Comparison of ENCODE assay signal across 23 cellular contexts in genomic region chr14:31568671-31569070, GRCh38. TPM values are rescaled to one million over a fixed set of nuclear protein-coding genes. Genes with fewer than 3 reads are reported as not detected.
A peak's percentile ranks its signal among the peaks of the same experiment; 100 is the strongest.
DNase-seq lines count a peak whose midpoint lies in the region; ATAC-seq, FAIRE-seq and TF ChIP-seq lines count a peak whose summit lies in the region.
"Had no signal": no experiment of that assay in that cellular context is flagged by ENCODE, and none has a peak within 500 bp of the region (broad histone marks: within the 10 kb centered on the region; RNA-seq: fewer than 3 reads in every experiment).

No MANE protein-coding gene starts in this region.

- H4K91ac ChIP-seq in IMR-90 (ENCODE audit: insufficient read depth, low read depth, low read length), result no peak overlapping the region

- no peak overlapping the region for H4K5ac ChIP-seq in IMR-90 (ENCODE audit: low read depth, low read length)

- H3K27ac Mint-ChIP-seq in glutamatergic neuron (ENCODE audit: unreplicated experiment), result no peak overlapping the region
- H3K27ac Mint-ChIP-seq: activated CD8-positive, alpha-beta memory T cell treated with anti-CD3 and anti-CD28 coated beads, Interleukin-2, amount 10 ng/mL, durations not matched to agents 7 days and 5 days; B cell; effector memory CD8-positive, alpha-beta T cell; IgD-negative memory B cell; stimulated activated effector memory CD8-positive, alpha-beta T cell treated with anti-CD3 and anti-CD28 coated beads, Interleukin-12 subunit alpha, Interleukin-12 subunit beta, amount 100 ng/mL, for 72 hours had no signal

- no peaks in the 10 kb centered on the region for H3K9me3 ChIP-seq in IMR-90 (ENCODE audit: control insufficient read depth, insufficient read depth, low read length)
- H3K9me3 ChIP-seq in keratinocyte (ENCODE audit: control insufficient read depth, low read depth, low read length), result no peaks in the 10 kb centered on the region
- no peaks in the 10 kb centered on the region for H3K9me3 ChIP-seq in ascending aorta
- H3K9me3 ChIP-seq: body of pancreas, neutrophil, upper lobe of left lung had no signal

- peak overlapping the region; percentile 91 for H2BK5ac ChIP-seq in IMR-90 (ENCODE audit: low read depth, low read length, poor library complexity, severe bottlenecking)

- H3K18ac ChIP-seq in IMR-90 (ENCODE audit: low read depth, low read length), result no peak overlapping the region

- H3K9me1 ChIP-seq in IMR-90 (ENCODE audit: insufficient read depth, low read length) (no peaks in the 10 kb centered on the region), keratinocyte (ENCODE audit: control insufficient read depth, extremely low read depth, insufficient read depth, low read length) (no peaks in the 10 kb centered on the region)

- H3K79me1 ChIP-seq in IMR-90 (ENCODE audit: low read depth in 1 of 2, low read length in 2 of 2), result no peaks in the 10 kb centered on the region; a peak in 2 of 4 replicates

- ATAC-seq in IMR-90 (ENCODE audit: low read depth), result peak; percentile 55
- ATAC-seq: activated CD8-positive, alpha-beta memory T cell treated with anti-CD3 and anti-CD28 coated beads, Interleukin-2, amount 10 ng/mL, durations not matched to agents 7 days and 5 days; body of pancreas; effector memory CD8-positive, alpha-beta T cell; stimulated activated effector memory CD8-positive, alpha-beta T cell treated with anti-CD3 and anti-CD28 coated beads, Interleukin-12 subunit alpha, Interleukin-12 subunit beta, amount 100 ng/mL, for 72 hours had no signal

- peaks cover 30% of the 10 kb centered on the region for H3K4me1 ChIP-seq in ACC112 (ENCODE audit: control insufficient read depth, insufficient read depth, low read length, unreplicated experiment)
- H3K4me1 ChIP-seq in IMR-90 (ENCODE audit: control insufficient read depth, insufficient read depth, low read length), result peaks cover 9% of the 10 kb centered on the region
- H3K4me1 ChIP-seq in keratinocyte (ENCODE audit: control insufficient read depth, extremely low read depth, insufficient read depth, low read length), result peaks cover 19% of the 10 kb centered on the region
- no peaks in the 10 kb centered on the region for H3K4me1 ChIP-seq in ascending aorta
- H3K4me1 ChIP-seq: body of pancreas had no signal

- H2AK9ac ChIP-seq in IMR-90 (replicated peaks; ENCODE audit: low read depth, low read length, poor library complexity), result no peak overlapping the region

- no peak overlapping the region for H3K4me3 Mint-ChIP-seq in glutamatergic neuron (ENCODE audit: unreplicated experiment)
- H3K4me3 Mint-ChIP-seq: activated CD8-positive, alpha-beta memory T cell treated with anti-CD3 and anti-CD28 coated beads, Interleukin-2, amount 10 ng/mL, durations not matched to agents 7 days and 5 days; B cell; effector memory CD8-positive, alpha-beta T cell; IgD-negative memory B cell; stimulated activated effector memory CD8-positive, alpha-beta T cell treated with anti-CD3 and anti-CD28 coated beads, Interleukin-12 subunit alpha, Interleukin-12 subunit beta, amount 100 ng/mL, for 72 hours had no signal

- in situ Hi-C loops in IMR-90 (cut with MboI; ENCODE audit: low sequenced_read_pairs), result no loop called here
- in situ Hi-C loops in brain microvascular endothelial cell (cut with HindIII; ENCODE audit: low pct_ligation_motif_present, low sequenced_read_pairs), result no loop called here

- TF ChIP-seq CTCF in IMR-90 (conservative IDR thresholded peaks at IDR 0.05; ENCODE audit: low read depth, low read length) (no peak), brain microvascular endothelial cell (IDR thresholded peaks at IDR 0.05; ENCODE audit: low read depth, low read length, missing control alignments) (no peak), keratinocyte (optimal IDR thresholded peaks at IDR 0.05 in 1 of 3, IDR thresholded peaks at IDR 0.05 in 1 of 3, conservative IDR thresholded peaks at IDR 0.05 in 1 of 3; ENCODE audit: extremely low read depth in 1 of 3, insufficient read depth in 2 of 3, low read length in 3 of 3) (no peak), RWPE1 (conservative IDR thresholded peaks at IDR 0.05; ENCODE audit: low read depth) (no peak), ascending aorta (IDR thresholded peaks at IDR 0.05) (no peak), glutamatergic neuron (IDR thresholded peaks at IDR 0.05; ENCODE audit: partially characterized antibody, unreplicated experiment) (no peak)

- H3K27me3 ChIP-seq in ACC112 (ENCODE audit: insufficient read depth, low read length), result no peaks in the 10 kb centered on the region
- no peaks in the 10 kb centered on the region for H3K27me3 ChIP-seq in IMR-90 (ENCODE audit: control insufficient read depth, insufficient read depth, low read length)
- H3K27me3 ChIP-seq in brain microvascular endothelial cell (replicated peaks), result no peaks in the 10 kb centered on the region
- no peaks in the 10 kb centered on the region for H3K27me3 ChIP-seq in keratinocyte (ENCODE audit: control insufficient read depth, extremely low read depth, insufficient read depth, low read length)
- no peaks in the 10 kb centered on the region for H3K27me3 ChIP-seq in ascending aorta
- H3K27me3 ChIP-seq: body of pancreas, neutrophil, upper lobe of left lung had no signal

- no peaks in the 10 kb centered on the region for H3K27me3 Mint-ChIP-seq in glutamatergic neuron (ENCODE audit: unreplicated experiment)
- H3K27me3 Mint-ChIP-seq: activated CD8-positive, alpha-beta memory T cell treated with anti-CD3 and anti-CD28 coated beads, Interleukin-2, amount 10 ng/mL, durations not matched to agents 7 days and 5 days; B cell; effector memory CD8-positive, alpha-beta T cell; IgD-negative memory B cell had no signal

- H3K9ac ChIP-seq in IMR-90 (ENCODE audit: low read depth, low read length) (no peak overlapping the region), keratinocyte (ENCODE audit: control insufficient read depth, extremely low read depth, insufficient read depth, low read length) (no peak overlapping the region)

- no peak overlapping the region for H2AFZ ChIP-seq in ACC112 (ENCODE audit: low read length, unreplicated experiment)
- no peak overlapping the region for H2AFZ ChIP-seq in IMR-90 (replicated peaks; ENCODE audit: low read length, poor library complexity)
- H2AFZ ChIP-seq in keratinocyte (ENCODE audit: control insufficient read depth, low read length), result no peak overlapping the region
- H2AFZ ChIP-seq: PC-9 had no signal

- H3K4me3 ChIP-seq in ACC112 (ENCODE audit: low read depth, low read length) (peak overlapping the region; percentile 63), IMR-90 (ENCODE audit: insufficient read depth, low read depth, low read length) (no peak overlapping the region), brain microvascular endothelial cell (ENCODE audit: low read depth, low read length) (no peak overlapping the region), keratinocyte (ENCODE audit: control insufficient read depth in 2 of 3, extremely low read depth in 1 of 3, insufficient read depth in 2 of 3, low read depth in 1 of 3, low read length in 3 of 3) (no peak overlapping the region), ascending aorta (no peak overlapping the region)
- H3K4me3 ChIP-seq: body of pancreas, PC-9, upper lobe of left lung had no signal

- H4K20me1 ChIP-seq in IMR-90 (ENCODE audit: insufficient read depth, low read length), result no peaks in the 10 kb centered on the region
- no peaks in the 10 kb centered on the region for H4K20me1 ChIP-seq in keratinocyte (ENCODE audit: control insufficient read depth, extremely low read depth, insufficient read depth, low read length)

- TF ChIP-seq POLR2A in IMR-90 (IDR thresholded peaks at IDR 0.05; ENCODE audit: low read depth, low read length), result no peak

- BruUV-seq in IMR-90 (replicated peaks; lab: Mats Ljungman, UMichigan), result no TSS peak

- no CpG with 5 or more reads among the region's 1 CpG for WGBS in IMR-90 (ENCODE audit: extremely low coverage in 2 of 2, insufficient read length in 1 of 2), 2 experiments

- no peak for TF ChIP-seq RAD21 in IMR-90 (IDR thresholded peaks at IDR 0.05; ENCODE audit: low read length)

- dilution Hi-C loops in IMR-90 (cut with HindIII; ENCODE audit: low sequenced_read_pairs, unreplicated experiment), result no loop called here
- dilution Hi-C loops in keratinocyte (cut with MboI; ENCODE audit: extremely low pct_ligation_motif_present, low sequenced_read_pairs), result no loop called here

- CTCF ChIA-PET in IMR-90 (lab: Yijun Ruan, JAX), result no interaction called here
- CTCF ChIA-PET in RWPE1 (lab: Yijun Ruan, JAX), result no interaction called here

- intact Hi-C loops in IMR-90 (cut with micrococcal nuclease) (loop anchor here (10.0 kb wide), 1 partner anchor 896 kb away; no protein-coding TSS in a partner anchor), ascending aorta (cut with DNase I) (loop anchor here (10.0 kb wide), 1 partner anchor 686 kb away; no protein-coding TSS in a partner anchor)

- no peaks in the 10 kb centered on the region for H3K4me1 Mint-ChIP-seq in glutamatergic neuron (ENCODE audit: low read depth, unreplicated experiment)
- H3K4me1 Mint-ChIP-seq: stimulated activated effector memory CD8-positive, alpha-beta T cell treated with anti-CD3 and anti-CD28 coated beads, Interleukin-12 subunit alpha, Interleukin-12 subunit beta, amount 100 ng/mL, for 72 hours had no signal

- no peak for FAIRE-seq in keratinocyte (lab: Jason Lieb, UNC)

- H3K4ac ChIP-seq in IMR-90 (ENCODE audit: low read depth, low read length), result no peak overlapping the region; the same call in 1 of the 2 replicates

- H3K79me2 ChIP-seq in ACC112 (ENCODE audit: control insufficient read depth, insufficient read depth, low read length, unreplicated experiment) (no peaks in the 10 kb centered on the region), keratinocyte (ENCODE audit: control insufficient read depth, insufficient read depth, low read length) (no peaks in the 10 kb centered on the region)

- H2AK5ac ChIP-seq in IMR-90 (ENCODE audit: low read depth, low read length), result no peak overlapping the region

- H3K36me3 Mint-ChIP-seq in glutamatergic neuron (ENCODE audit: unreplicated experiment), result no peaks in the 10 kb centered on the region

- H3K23ac ChIP-seq in IMR-90 (ENCODE audit: low read depth, low read length), result peak overlapping the region; percentile 80

- no peaks in the 10 kb centered on the region for H3K9me3 Mint-ChIP-seq in glutamatergic neuron (ENCODE audit: unreplicated experiment)
- H3K9me3 Mint-ChIP-seq: effector memory CD8-positive, alpha-beta T cell; IgD-negative memory B cell; stimulated activated effector memory CD8-positive, alpha-beta T cell treated with anti-CD3 and anti-CD28 coated beads, Interleukin-12 subunit alpha, Interleukin-12 subunit beta, amount 100 ng/mL, for 72 hours had no signal

- no peak overlapping the region for H3K14ac ChIP-seq in IMR-90 (replicated peaks; ENCODE audit: low read depth, low read length)

- no peak overlapping the region; the same call in 1 of the 2 replicates for H2BK120ac ChIP-seq in IMR-90 (ENCODE audit: low read depth, low read length)

- DNase-seq in IMR-90 (peak; percentile 61), brain microvascular endothelial cell (no peak), keratinocyte (ENCODE audit: low read depth, low spot score) (no peak), NCI-H1930 (lab: John Stamatoyannopoulos, UW) (no peak), RWPE1 (ENCODE audit: low spot score) (no peak), ascending aorta (ENCODE audit: low spot score in 2 of 2) (no peak), glutamatergic neuron (no peak)
- DNase-seq: activated CD4-positive, CD25-positive, alpha-beta regulatory T cell; activated CD8-positive, alpha-beta memory T cell treated with anti-CD3 and anti-CD28 coated beads, Interleukin-2, amount 10 ng/mL, durations not matched to agents 7 days and 5 days; activated naive CD4-positive, alpha-beta T cell; body of pancreas; effector memory CD8-positive, alpha-beta T cell; head of caudate nucleus; islet precursor cell; NCI-H1417 treated with DMSO at 0.1 percent for 48 hours; NCI-H446; PC-9 had no signal

- H4K8ac ChIP-seq in IMR-90 (ENCODE audit: low read depth in 2 of 2, low read length in 2 of 2), result no peak overlapping the region; a peak in 1 of 4 replicates

- H3K27ac ChIP-seq in ACC112 (ENCODE audit: low read depth, low read length), result peak overlapping the region; percentile 89
- no peak overlapping the region for H3K27ac ChIP-seq in IMR-90 (ENCODE audit: insufficient read depth, low read length)
- H3K27ac ChIP-seq in brain microvascular endothelial cell, result peak overlapping the region; percentile 26
- peak overlapping the region; percentile 78 for H3K27ac ChIP-seq in keratinocyte (ENCODE audit: control insufficient read depth, insufficient read depth, low read length)
- H3K27ac ChIP-seq in RWPE1, result no peak overlapping the region
- H3K27ac ChIP-seq in ascending aorta, result no peak overlapping the region
- H3K27ac ChIP-seq: body of pancreas, neutrophil, PC-9 had no signal

- H3K4me2 ChIP-seq in IMR-90 (ENCODE audit: low read depth, low read length), result no peak overlapping the region
- H3K4me2 ChIP-seq in keratinocyte (ENCODE audit: control insufficient read depth, extremely low read depth, insufficient read depth, low read depth, low read length), result peak overlapping the region; percentile 76
- H3K4me2 ChIP-seq: PC-9 had no signal

- H3K56ac ChIP-seq in IMR-90 (ENCODE audit: extremely low read depth, insufficient read depth, low read length), result no peak overlapping the region

- H3K36me3 ChIP-seq in ACC112 (ENCODE audit: insufficient read depth, low read length), result peaks cover 16% of the 10 kb centered on the region
- H3K36me3 ChIP-seq in IMR-90 (ENCODE audit: control insufficient read depth, insufficient read depth, low read length), result no peaks in the 10 kb centered on the region; the same call in 1 of the 2 replicates
- H3K36me3 ChIP-seq in brain microvascular endothelial cell (replicated peaks), result no peaks in the 10 kb centered on the region
- no peaks in the 10 kb centered on the region for H3K36me3 ChIP-seq in keratinocyte (ENCODE audit: control insufficient read depth in 2 of 2, extremely low read depth in 1 of 2, insufficient read depth in 2 of 2, low read length in 2 of 2)
- no peaks in the 10 kb centered on the region for H3K36me3 ChIP-seq in ascending aorta
- H3K36me3 ChIP-seq: neutrophil had no signal

- H2BK20ac ChIP-seq in IMR-90 (ENCODE audit: low read depth, low read length), result no peak overlapping the region

- no peak overlapping the region for H2BK15ac ChIP-seq in IMR-90 (ENCODE audit: low read depth, low read length)

- POLR2A ChIA-PET in IMR-90 (lab: Charles Lee; ENCODE audit: unreplicated experiment), result no interaction called here
- POLR2A ChIA-PET in RWPE1 (lab: Yijun Ruan, JAX; ENCODE audit: low non-redundant PET), result no interaction called here

RNA-seq across cellular contexts. Expression of gene NUBPL, which starts 7.5 kb away (rescaled TPM):
- 11.5 and 15.6 TPM in 2 replicates for total RNA-seq in IMR-90 (2012; rRNA removed)
- polyA plus RNA-seq in IMR-90 (2012; rRNA removed), result 4.7 and 5.4 TPM in 2 replicates
- 1.3 and 1.7 TPM in 2 replicates for polyA plus RNA-seq in IMR-90 (2012; cell fraction: cytosol; rRNA removed)
- 0.36 and 3.1 TPM in 2 replicates for polyA plus RNA-seq in IMR-90 (2012; cell fraction: nucleus; rRNA removed; ENCODE audit: low replicate concordance)
- polyA plus RNA-seq in keratinocyte, result 10.7 to 18.8 TPM (median 11.1 TPM) in 3 replicates
- 11.3 TPM for polyA plus RNA-seq in keratinocyte (2011; ENCODE audit: low read depth)
- 11.1 and 18.3 TPM in 2 replicates for polyA plus RNA-seq in keratinocyte (2011; cell fraction: cytosol; rRNA removed)
- polyA plus RNA-seq in keratinocyte (2011; cell fraction: nucleus; rRNA removed), result 11.5 and 11.6 TPM in 2 replicates
- 5.5 and 10.7 TPM in 2 replicates for polyA plus RNA-seq in keratinocyte (2012; ENCODE audit: low replicate concordance)
- polyA minus RNA-seq in keratinocyte, result 3.4 to 15.8 TPM (median 7.7 TPM) in 3 replicates
- 10.9 TPM for polyA minus RNA-seq in keratinocyte (2011; cell fraction: cytosol; rRNA and poly(A)+ RNA removed)
- polyA minus RNA-seq in keratinocyte (2011; cell fraction: nucleus; rRNA and poly(A)+ RNA removed), result 7.5 and 20.5 TPM in 2 replicates
- 1.7 TPM for total RNA-seq in ascending aorta
- total RNA-seq in glutamatergic neuron (ENCODE audit: unreplicated experiment), result 12.5 TPM

Comparison
In these comparisons a context has a peak if more than half of its experiments do, and no peak if none do; other contexts are left out.
1. H3K27ac ChIP-seq: peak in ACC112 (single experiment), brain microvascular endothelial cell (single experiment) and keratinocyte (single experiment); none in IMR-90 (single experiment), RWPE1 (single experiment) and ascending aorta (0 of 2).